Comparison of ENCODE assay signal across 16 cellular contexts in the genomic region with DNA sequence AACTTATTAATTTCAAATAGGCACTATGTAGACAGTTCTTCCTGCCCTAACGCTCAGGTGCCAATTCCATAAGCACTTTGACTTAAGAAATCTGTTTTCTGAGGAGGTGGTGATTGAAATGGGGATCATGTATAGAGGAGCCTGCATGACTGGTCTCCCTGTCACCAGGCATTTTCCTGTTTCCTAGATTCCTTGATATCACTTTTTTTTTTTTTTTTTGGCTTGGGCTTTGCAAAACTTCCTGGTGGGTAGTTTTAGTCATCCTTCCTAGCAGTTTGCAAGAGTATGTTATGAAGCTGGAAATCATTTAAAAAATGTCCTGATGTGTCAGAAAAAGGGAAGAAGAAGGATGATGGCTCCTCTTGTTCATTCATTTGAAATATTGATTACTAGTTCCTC.
DNase-seq lines count a peak whose midpoint lies in the region; ATAC-seq and TF ChIP-seq lines count a peak whose summit lies in the region.
"Had no signal": no experiment of that assay in that cellular context is flagged by ENCODE, and none has a peak within 500 bp of the region (broad histone marks: within the 10 kb centered on the region; RNA-seq: fewer than 3 reads in every experiment).

No MANE protein-coding gene starts in this region.

- 88% methylated on average over 1 of the region's 1 CpG for WGBS in mesenchymal stem cell

- H2BK120ac ChIP-seq in mesenchymal stem cell (ENCODE audit: low read depth, low read length) = no peak overlapping the region

- no peaks in the 10 kb centered on the region for H3K27me3 ChIP-seq in mesenchymal stem cell (ENCODE audit: control insufficient read depth in 1 of 2, insufficient read depth in 1 of 2, low read length in 2 of 2)
- H3K27me3 ChIP-seq: cardiac muscle cell had no signal

- H3K4me2 ChIP-seq in mesenchymal stem cell (ENCODE audit: low read length, poor library complexity, severe bottlenecking) = no peak overlapping the region

- ATAC-seq in HG02852 (IDR thresholded peaks at IDR 0.05; ENCODE audit: unreplicated experiment) = no peak
- ATAC-seq: activated CD4-positive, alpha-beta T cell treated with anti-CD3 and anti-CD28 coated beads for 36 hours; activated T-helper 17 cell treated with anti-CD3 and anti-CD28 coated beads, Interleukin-2, amount 50 U/mL, for 72 hours had no signal

- TF ChIP-seq CTCF in cardiac fibroblast (IDR thresholded peaks at IDR 0.05; ENCODE audit: low read depth, low read length) = no peak

- no peak overlapping the region for H3K18ac ChIP-seq in mesenchymal stem cell (ENCODE audit: low read depth in 1 of 2, low read length in 2 of 2)

- H3K23ac ChIP-seq in mesenchymal stem cell (ENCODE audit: low read length in 2 of 2) = no peak overlapping the region

- H3K36me3 ChIP-seq in mesenchymal stem cell (ENCODE audit: control insufficient read depth in 1 of 2, insufficient read depth in 2 of 2, low read depth in 1 of 2, low read length in 2 of 2) = no peaks in the 10 kb centered on the region
- H3K36me3 ChIP-seq: cardiac muscle cell had no signal

- H3K79me1 ChIP-seq in mesenchymal stem cell (replicated peaks; ENCODE audit: low read length, poor library complexity, severe bottlenecking) = no peaks in the 10 kb centered on the region

- H3K27ac ChIP-seq in mesenchymal stem cell (ENCODE audit: low read length, poor library complexity, severe bottlenecking) = peak overlapping the region; percentile 14
- H3K27ac ChIP-seq: cardiac muscle cell had no signal

- H3K4me3 ChIP-seq in cardiac fibroblast (replicated peaks in 1 of 2; ENCODE audit: low read depth in 2 of 2, low read length in 2 of 2) = no peak overlapping the region
- no peak overlapping the region for H3K4me3 ChIP-seq in mesenchymal stem cell (ENCODE audit: insufficient read depth in 1 of 2, low read depth in 1 of 2, low read length in 2 of 2)
- H3K4me3 ChIP-seq: cardiac muscle cell had no signal

- H2BK12ac ChIP-seq in mesenchymal stem cell (ENCODE audit: low read length in 2 of 2) = no peak overlapping the region

- H3K4me1 ChIP-seq in mesenchymal stem cell (ENCODE audit: control insufficient read depth, insufficient read depth, low read depth, low read length) = no peaks in the 10 kb centered on the region

- peak overlapping the region; percentile 38 for H3K9ac ChIP-seq in mesenchymal stem cell (ENCODE audit: low read length)

- no peak overlapping the region for H2BK15ac ChIP-seq in mesenchymal stem cell (ENCODE audit: low read depth, poor library complexity, severe bottlenecking)

- no peaks in the 10 kb centered on the region for H3K9me3 ChIP-seq in mesenchymal stem cell (ENCODE audit: control insufficient read depth, low read length)

- DNase-seq in Daoy (ENCODE audit: low read depth) = peak; percentile 82
- peak; percentile 42 for DNase-seq in MV-4-11 (lab: John Stamatoyannopoulos, UW)
- peak; percentile 68 to 87 for DNase-seq in cardiac fibroblast (ENCODE audit: low read depth in 2 of 2)
- DNase-seq in mesenchymal stem cell = peak; percentile 55
- no peak for DNase-seq in activated T-cell treated with anti-CD3 and anti-CD28 coated beads for 4 hours
- DNase-seq in NCI-H1092 treated with DMSO at 0.1 percent for 48 hours (lab: John Stamatoyannopoulos, UW) = no peak
- DNase-seq in activated T-cell treated with anti-CD3 and anti-CD28 coated beads, Interleukin-2, amount 50 U/mL, for 1 hour = no peak
- DNase-seq: activated CD4-positive, alpha-beta T cell treated with anti-CD3 and anti-CD28 coated beads for 36 hours; C1 segment of cervical spinal cord; GDM1; NK-92 treated with Interleukin-12 subunit alpha and Interleukin-12 subunit beta, amount 100 ng/mL, for 24 hours; stimulated activated CD4-positive, alpha-beta T cell treated with anti-CD3 and anti-CD28 coated beads, Interleukin-4, amount 100 ng/mL, for 4 hours; stimulated activated naive CD4-positive, alpha-beta T cell treated with Interleukin-2 at 50 U/mL for 16 hours had no signal

- H4K91ac ChIP-seq in mesenchymal stem cell (ENCODE audit: low read length) = no peak overlapping the region

- H2AFZ ChIP-seq in mesenchymal stem cell (ENCODE audit: low read depth, low read length) = no peak overlapping the region

- no peak overlapping the region for H2BK5ac ChIP-seq in mesenchymal stem cell (ENCODE audit: low read depth, low read length, poor library complexity, severe bottlenecking)

- no peak overlapping the region for H3K4ac ChIP-seq in mesenchymal stem cell (ENCODE audit: low read depth in 1 of 2, low read length in 2 of 2)

- no peak overlapping the region for H3K14ac ChIP-seq in mesenchymal stem cell (ENCODE audit: low read length in 2 of 2)

- no peak overlapping the region for H2AK5ac ChIP-seq in mesenchymal stem cell (ENCODE audit: low read length, severe bottlenecking)

- no peak overlapping the region for H4K8ac ChIP-seq in mesenchymal stem cell (ENCODE audit: low read length)

Comparison
In these comparisons a context has a peak if more than half of its experiments do, and no peak if none do; other contexts are left out.
1. DNase-seq: peak in Daoy (single experiment), MV-4-11 (single experiment), cardiac fibroblast (2 of 2) and mesenchymal stem cell (single experiment); none in activated T-cell treated with anti-CD3 and anti-CD28 coated beads for 4 hours (single experiment), NCI-H1092 treated with DMSO at 0.1 percent for 48 hours (single experiment) and activated T-cell treated with anti-CD3 and anti-CD28 coated beads, Interleukin-2, amount 50 U/mL, for 1 hour (single experiment).